Comparison of ENCODE assay signal across 14 cellular contexts in the genomic region with DNA sequence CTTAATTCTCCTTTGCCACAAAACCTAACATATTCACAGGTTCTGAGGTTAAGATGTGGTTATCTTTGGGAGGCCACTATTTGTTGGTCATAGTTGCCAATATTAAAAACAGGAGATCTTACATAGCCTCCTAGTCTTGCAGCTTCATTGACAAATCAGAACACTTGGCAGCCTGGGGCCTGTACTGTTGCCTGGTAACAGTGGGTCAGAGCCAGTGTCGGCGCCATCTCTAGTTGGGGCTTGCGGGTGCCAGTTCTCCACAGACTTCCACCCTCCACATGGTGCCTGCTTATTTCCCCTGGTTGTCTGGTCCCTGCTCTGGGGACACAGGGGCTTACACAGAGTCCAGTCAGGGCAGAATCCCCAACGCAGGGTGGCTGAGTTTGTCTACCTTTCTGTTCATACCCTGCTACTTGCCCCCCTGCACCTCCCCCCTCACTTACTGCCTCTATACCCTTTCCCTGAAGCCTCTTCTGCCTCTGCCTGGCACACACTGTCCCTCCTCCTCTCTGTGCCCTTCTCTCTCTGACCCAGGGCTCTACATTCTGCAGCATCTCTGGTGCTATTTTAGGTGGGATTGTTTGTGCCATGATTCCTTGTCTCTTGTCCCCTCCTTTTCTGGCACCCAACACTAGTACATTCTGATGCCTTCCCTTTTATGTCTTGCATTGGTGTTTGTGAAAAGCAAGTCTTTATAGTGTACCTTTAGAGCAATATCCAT. TPM values are rescaled to one million over a fixed set of nuclear protein-coding genes. Genes with fewer than 3 reads are reported as not detected.
DNase-seq lines count a peak whose midpoint lies in the region; TF ChIP-seq lines count a peak whose summit lies in the region.
"Had no signal": no experiment of that assay in that cellular context is flagged by ENCODE, and none has a peak within 500 bp of the region (broad histone marks: within the 10 kb centered on the region; RNA-seq: fewer than 3 reads in every experiment).

No MANE protein-coding gene starts in this region.

- no peaks in the 10 kb centered on the region for H3K27me3 ChIP-seq in right atrium auricular region
- H3K27me3 ChIP-seq in effector memory CD4-positive, alpha-beta T cell (replicated peaks; ENCODE audit: control insufficient read depth, insufficient read depth, low read length, poor library complexity, severe bottlenecking): no peaks in the 10 kb centered on the region

- peaks cover 0 to 77% of the 10 kb centered on the region in 2 donors for H3K4me1 ChIP-seq in right atrium auricular region
- H3K4me1 ChIP-seq in effector memory CD4-positive, alpha-beta T cell (ENCODE audit: control insufficient read depth, insufficient read depth, low read length, poor library complexity, severe bottlenecking): no peaks in the 10 kb centered on the region

- TF ChIP-seq CTCF in right atrium auricular region (IDR thresholded peaks at IDR 0.05): no peak

- DNase-seq in DMS 273 (lab: John Stamatoyannopoulos, UW; ENCODE audit: unreplicated experiment) (peak; percentile 81), anterior cingulate cortex (lab: John Stamatoyannopoulos, UW) (peak in 53 of 58 donors; percentile 39 to 89 (median 76)), right atrium auricular region (ENCODE audit: low spot score) (no peak), putamen (ENCODE audit: low spot score) (peak; percentile 88), NCI-H2107 (lab: John Stamatoyannopoulos, UW) (no peak), HuH-7.5 (ENCODE audit: low spot score) (no peak)
- no peak for DNase-seq in effector memory CD4-positive, alpha-beta T cell
- DNase-seq in activated CD4-positive, alpha-beta T cell treated with anti-CD3 and anti-CD28 coated beads for 4 hours: no peak
- DNase-seq: activated T-cell treated with anti-CD3 and anti-CD28 coated beads, Interleukin-2, amount 50 U/mL, for 48 hours; AML-193; central memory CD4-positive, alpha-beta T cell; glutamatergic neuron; NCI-H2171 treated with DMSO at 0.1 percent for 48 hours; SHP77 had no signal

- H3K4me3 ChIP-seq in right atrium auricular region: peak overlapping the region in 1 of 2 donors; percentile 9
- no peak overlapping the region for H3K4me3 ChIP-seq in effector memory CD4-positive, alpha-beta T cell (ENCODE audit: insufficient read depth, low read depth, low read length, poor library complexity, severe bottlenecking)

- no peaks in the 10 kb centered on the region for H3K36me3 ChIP-seq in right atrium auricular region
- H3K36me3 ChIP-seq in effector memory CD4-positive, alpha-beta T cell (ENCODE audit: control insufficient read depth, insufficient read depth, low read length): no peaks in the 10 kb centered on the region

- peak overlapping the region; percentile 71 to 83 for H3K27ac ChIP-seq in right atrium auricular region
- H3K27ac ChIP-seq in effector memory CD4-positive, alpha-beta T cell (ENCODE audit: insufficient read depth, low read length, poor library complexity, severe bottlenecking): no peak overlapping the region

- H3K9me3 ChIP-seq in right atrium auricular region: no peaks in the 10 kb centered on the region
- H3K9me3 ChIP-seq in effector memory CD4-positive, alpha-beta T cell (ENCODE audit: control insufficient read depth, low read length): no peaks in the 10 kb centered on the region

RNA-seq across cellular contexts. Expression of gene EPN2, which starts 13.4 kb away (rescaled TPM):
- total RNA-seq in right atrium auricular region: 10 to 100 TPM; 68.0 to 73.1 TPM

Comparison
In these comparisons a context has a peak if more than half of its experiments do, and no peak if none do; other contexts are left out.
1. DNase-seq: peak in DMS 273 (single experiment), anterior cingulate cortex (53 of 58) and putamen (single experiment); none in right atrium auricular region (single experiment), NCI-H2107 (single experiment), HuH-7.5 (single experiment), effector memory CD4-positive, alpha-beta T cell (0 of 3) and activated CD4-positive, alpha-beta T cell treated with anti-CD3 and anti-CD28 coated beads for 4 hours (0 of 2).